In genomic region chr17:58005728-58006562, GRCh38 we compare ENCODE assay signal across 8 cellular contexts. TPM values are rescaled to one million over a fixed set of nuclear protein-coding genes. Genes with fewer than 3 reads are reported as not detected.
DNase-seq lines count a peak whose midpoint lies in the region; ATAC-seq, FAIRE-seq and TF ChIP-seq lines count a peak whose summit lies in the region.

No MANE protein-coding gene starts in this region.

- peak overlapping the region; percentile 88 for H3K4ac ChIP-seq in H1 (replicated peaks; ENCODE audit: insufficient read length, low read depth, low read length)

- H3K27ac Mint-ChIP-seq in CD4-positive, alpha-beta memory T cell: peak overlapping the region; percentile 98 to 100 (median 99)

- H2BK5ac ChIP-seq in H1 (ENCODE audit: low read depth, low read length): peak overlapping the region; percentile 99; the same call in 1 of the 2 replicates

- H4K20me1 ChIP-seq in H1 (replicated peaks in 1 of 2; ENCODE audit: control insufficient read depth in 1 of 2, insufficient read depth in 2 of 2, low read length in 2 of 2) (peaks cover 9 to 11% of the 10 kb centered on the region in 2 experiments), osteoblast (ENCODE audit: insufficient read depth, low read length) (peaks cover 47% of the 10 kb centered on the region)

- H3K4me3 ChIP-seq in CD4-positive, alpha-beta memory T cell (ENCODE audit: low read length in 2 of 2): peak overlapping the region; percentile 96 to 98
- H3K4me3 ChIP-seq in NB4 (ENCODE audit: low read depth, low read length): peak overlapping the region; percentile 90
- peak overlapping the region; percentile 87 to 98 (median 94) for H3K4me3 ChIP-seq in H1 (ENCODE audit: extremely low read depth in 1 of 4, insufficient read depth in 2 of 4, low read depth in 3 of 4, low read length in 4 of 4)
- H3K4me3 ChIP-seq in osteoblast (ENCODE audit: insufficient read depth, low read length): peak overlapping the region; percentile 100

- H3K27me3 Mint-ChIP-seq in CD4-positive, alpha-beta memory T cell: no peaks in the 10 kb centered on the region

- POLR2A ChIA-PET in CD4-positive, alpha-beta memory T cell (lab: Charles Lee; ENCODE audit: partially characterized antibody): interaction anchor here (0.8 to 2.9 kb wide), 16 partner anchors 10 to 406 kb away, joined by 3 to 85 read pairs (median 6); partner anchors contain the start of genes DYNLL2, MRPS23 and VEZF1
- POLR2A ChIA-PET in H1 (lab: Charles Lee; ENCODE audit: partially characterized antibody): interaction anchor here (0.6 to 28.0 kb wide), 27 partner anchors 12 to 164 kb away, joined by 3 to 672 read pairs (median 6); partner anchors contain the start of genes CUEDC1, DYNLL2, MRPS23 and VEZF1

- TF ChIP-seq POLR2A in NB4 (IDR thresholded peaks at IDR 0.05; ENCODE audit: extremely low read depth, insufficient read length) (no peak), H1 (IDR thresholded peaks at IDR 0.05; ENCODE audit: control extremely low read depth in 1 of 2, low read depth in 2 of 2, low read length in 2 of 2) (no peak)

- peaks cover 34 to 63% (median 49%) of the 10 kb centered on the region in 4 donors for H3K4me1 Mint-ChIP-seq in CD4-positive, alpha-beta memory T cell

- peaks cover 11 to 53% of the 10 kb centered on the region in 2 experiments for H3K79me2 ChIP-seq in H1 (ENCODE audit: control insufficient read depth in 1 of 2, insufficient read depth in 2 of 2, low read length in 2 of 2)
- H3K79me2 ChIP-seq in osteoblast (ENCODE audit: insufficient read depth, low read length): peaks cover 56% of the 10 kb centered on the region

- ATAC-seq in GM21529 (IDR thresholded peaks at IDR 0.05; ENCODE audit: unreplicated experiment): no peak
- ATAC-seq in GM21576 (IDR thresholded peaks at IDR 0.05; ENCODE audit: unreplicated experiment): no peak

- H3K4me2 ChIP-seq in H1 (ENCODE audit: insufficient read depth in 1 of 2, low read depth in 2 of 2, low read length in 2 of 2) (peak overlapping the region; percentile 87 to 94), osteoblast (ENCODE audit: insufficient read depth, low read length) (peak overlapping the region; percentile 96)

- no peak for FAIRE-seq in H1 (lab: Jason Lieb, UNC)
- no peak for FAIRE-seq in frontal cortex (lab: Jason Lieb, UNC)

- H3K18ac ChIP-seq in H1 (ENCODE audit: extremely low read depth, low read length): peak overlapping the region; percentile 99

- intact Hi-C loops in CD4-positive, alpha-beta memory T cell (cut with micrococcal nuclease): loop anchor here (5.0 to 10.0 kb wide), 5 partner anchors 149 to 1174 kb away; partner anchors contain the start of genes AKAP1, C17orf67, DGKE and PRR11

- peak overlapping the region; percentile 94 to 100 (median 100) for H3K9ac ChIP-seq in H1 (replicated peaks in 1 of 4; ENCODE audit: extremely low read depth in 1 of 4, low read depth in 3 of 4, low read length in 3 of 4)

- H2BK20ac ChIP-seq in H1 (ENCODE audit: low read length): no peak overlapping the region

- H4K5ac ChIP-seq in H1 (ENCODE audit: insufficient read length, low read depth, low read length): peak overlapping the region; percentile 97

- no peaks in the 10 kb centered on the region; the same call in 1 of the 2 replicates for H3K79me1 ChIP-seq in H1 (ENCODE audit: low read depth, low read length)

- H3K23me2 ChIP-seq in H1 (ENCODE audit: low read depth, low read length): peaks cover 12% of the 10 kb centered on the region

- 9% methylated on average over 35 of the region's 36 CpGs; no CpG with 5 or more reads in 1 of the 2 experiments for WGBS in H1 (ENCODE audit: extremely low coverage in 1 of 2, insufficient coverage in 1 of 2, insufficient read length in 1 of 2, insufficient replicate concordance in 2 of 2, low coverage in 1 of 2, low lambda C conversion rate in 2 of 2, missing lambda C conversion rate in 1 of 2), 2 experiments

- H3K4me1 ChIP-seq in CD4-positive, alpha-beta memory T cell (ENCODE audit: insufficient read depth, low read length): peaks cover 58% of the 10 kb centered on the region
- H3K4me1 ChIP-seq in H1 (replicated peaks in 1 of 4; ENCODE audit: control insufficient read depth in 3 of 4, insufficient read depth in 4 of 4, low read length in 3 of 4) (peaks cover 0 to 11% (median 5%) of the 10 kb centered on the region in 4 experiments; a peak in 4 of 7 replicates), osteoblast (ENCODE audit: insufficient read depth, low read length) (peaks cover 46% of the 10 kb centered on the region)

- no peak overlapping the region for H3K14ac ChIP-seq in H1 (ENCODE audit: insufficient read length)

- TF ChIP-seq RAD21 in H1 (IDR thresholded peaks at IDR 0.05 in 1 of 2, conservative IDR thresholded peaks at IDR 0.05 in 1 of 2; ENCODE audit: low read depth in 2 of 2, low read length in 2 of 2): no peak

- CTCF ChIA-PET in CD4-positive, alpha-beta memory T cell (lab: Charles Lee; ENCODE audit: partially characterized antibody): interaction anchor here (0.8 to 4.4 kb wide), 7 partner anchors 8 to 165 kb away, joined by 3 to 41 read pairs (median 4); partner anchors contain the start of gene VEZF1
- CTCF ChIA-PET in H1 (lab: Charles Lee; ENCODE audit: partially characterized antibody): interaction anchor here (0.6 to 1.7 kb wide), 9 partner anchors 9 to 135 kb away, joined by 3 to 6 read pairs (median 3); no protein-coding TSS in a partner anchor

- H3K27ac ChIP-seq in CD4-positive, alpha-beta memory T cell (ENCODE audit: low read depth, low read length): peak overlapping the region; percentile 97
- H3K27ac ChIP-seq in H1 (ENCODE audit: low read depth, low read length): peak overlapping the region; percentile 100
- H3K27ac ChIP-seq in osteoblast (ENCODE audit: low read depth, low read length): peak overlapping the region; percentile 99

- peak overlapping the region; percentile 98 for H4K91ac ChIP-seq in H1 (replicated peaks; ENCODE audit: insufficient read length, low read length)

- peak overlapping the region; percentile 82; the same call in 1 of the 2 replicates for H2AK5ac ChIP-seq in H1 (ENCODE audit: low read depth, low read length)

- peak overlapping the region; percentile 100; the same call in 1 of the 2 replicates for H4K8ac ChIP-seq in H1 (ENCODE audit: extremely low read depth, insufficient read depth, low read length)

- H3K36me3 Mint-ChIP-seq in CD4-positive, alpha-beta memory T cell: peaks cover 47 to 66% of the 10 kb centered on the region in 2 donors

- no peak for TF ChIP-seq EP300 in H1 (IDR thresholded peaks at IDR 0.05; ENCODE audit: borderline replicate concordance in 1 of 2, low read depth in 2 of 2, low read length in 2 of 2)

- H3K36me3 ChIP-seq in CD4-positive, alpha-beta memory T cell (ENCODE audit: insufficient read depth, low read length): peaks cover 39% of the 10 kb centered on the region
- peaks cover 13 to 49% (median 32%) of the 10 kb centered on the region in 4 experiments for H3K36me3 ChIP-seq in H1 (ENCODE audit: control insufficient read depth in 2 of 4, insufficient read depth in 4 of 4, low read length in 3 of 4)
- H3K36me3 ChIP-seq in osteoblast (ENCODE audit: insufficient read depth, low read length): peaks cover 50% of the 10 kb centered on the region

- H3K9me3 ChIP-seq in CD4-positive, alpha-beta memory T cell (ENCODE audit: control insufficient read depth in 1 of 2, low read length in 2 of 2): no peaks in the 10 kb centered on the region
- no peaks in the 10 kb centered on the region for H3K9me3 ChIP-seq in H1 (ENCODE audit: insufficient read depth in 2 of 2, low read depth in 1 of 2, low read length in 1 of 2)
- no peaks in the 10 kb centered on the region for H3K9me3 ChIP-seq in osteoblast (ENCODE audit: low read depth, low read length)

- TF ChIP-seq CTCF in NB4 (IDR thresholded peaks at IDR 0.05; ENCODE audit: low read depth, low read length): no peak
- TF ChIP-seq CTCF in H1 (IDR thresholded peaks at IDR 0.05; ENCODE audit: control extremely low read depth in 1 of 3, insufficient read depth in 1 of 3, low read depth in 1 of 3, low read length in 3 of 3): no peak
- TF ChIP-seq CTCF in osteoblast (IDR thresholded peaks at IDR 0.05; ENCODE audit: extremely low read depth, low read depth, low read length): no peak

- peak overlapping the region; percentile 84; the same call in 1 of the 2 replicates for H2BK12ac ChIP-seq in H1 (ENCODE audit: low read depth, low read length)

- no peak overlapping the region for H2BK120ac ChIP-seq in H1 (replicated peaks; ENCODE audit: low read depth, low read length)

- H3K27me3 ChIP-seq in CD4-positive, alpha-beta memory T cell (ENCODE audit: insufficient read depth, low read length): no peaks in the 10 kb centered on the region
- H3K27me3 ChIP-seq in H1 (replicated peaks in 1 of 4; ENCODE audit: control insufficient read depth in 3 of 4, extremely low read depth in 1 of 4, insufficient read depth in 3 of 4, low read length in 3 of 4) (no peaks in the 10 kb centered on the region), osteoblast (ENCODE audit: insufficient read depth, low read length) (no peaks in the 10 kb centered on the region)

- H2AFZ ChIP-seq in H1 (ENCODE audit: low read length) (no peak overlapping the region), osteoblast (ENCODE audit: low read length) (peak overlapping the region; percentile 98)

- peak in 2 of 5 donors; percentile 46 to 50 for DNase-seq in CD4-positive, alpha-beta memory T cell
- DNase-seq in NB4 (ENCODE audit: low read depth) (no peak), H1 (ENCODE audit: low read depth in 1 of 2, low spot score in 2 of 2) (no peak), osteoblast (ENCODE audit: insufficient read length, low spot score, missing footprints) (no peak), NCI-H2171 treated with DMSO at 0.1 percent for 48 hours (lab: John Stamatoyannopoulos, UW) (no peak), frontal cortex (ENCODE audit: low spot score in 2 of 2) (no peak)

- peak overlapping the region; percentile 96 to 100 (median 100) for H3K4me3 Mint-ChIP-seq in CD4-positive, alpha-beta memory T cell

- no peak overlapping the region for H2BK15ac ChIP-seq in H1 (ENCODE audit: low read length)

- peak overlapping the region; percentile 96 for H3K56ac ChIP-seq in H1 (replicated peaks; ENCODE audit: insufficient read length, low read depth, low read length)

- no peak overlapping the region for H3K23ac ChIP-seq in H1 (ENCODE audit: insufficient read length)

- peaks cover 0 to 4% (median 0%) of the 10 kb centered on the region in 8 donors for H3K9me3 Mint-ChIP-seq in CD4-positive, alpha-beta memory T cell

RNA-seq across cellular contexts. Expression of gene SRSF1, which starts 1.1 kb away (rescaled TPM):
- 100 to 1,000 TPM; 242 to 257 TPM for total RNA-seq in CD4-positive, alpha-beta memory T cell
- polyA plus RNA-seq in CD4-positive, alpha-beta memory T cell: 10 to 100 TPM; 32.4 to 59.3 TPM
- 429 and 433 TPM in 2 replicates for total RNA-seq in H1 (2021; fragmentation: NEBNext Ultra II Directional; extraction: Animal tissue kit (Norgen Biotek cat#: 25700))
- polyA plus RNA-seq in H1 (2011; rRNA removed): 149 and 300 TPM in 2 replicates
- 280 TPM for polyA plus RNA-seq in H1 (2011; cell fraction: cytosol; rRNA removed)
- 773 TPM for polyA plus RNA-seq in H1 (2011; cell fraction: nucleus; rRNA removed)
- 330 to 434 TPM (median 366 TPM) in 4 replicates for polyA plus RNA-seq in H1 (2012, experiment 1 of 2)
- 60.0 TPM for polyA plus RNA-seq in H1 (2012, experiment 2 of 2)
- polyA plus RNA-seq in H1 (2013, experiment 1 of 2): 237 TPM
- 241 TPM for polyA plus RNA-seq in H1 (2013, experiment 2 of 2)
- polyA minus RNA-seq in H1 (2011; rRNA and poly(A)+ RNA removed): 349 and 397 TPM in 2 replicates
- polyA minus RNA-seq in H1 (2011; cell fraction: cytosol; rRNA and poly(A)+ RNA removed): 389 TPM
- 594 TPM for polyA minus RNA-seq in H1 (2011; cell fraction: nucleus; rRNA and poly(A)+ RNA removed)
- 214 and 247 TPM in 2 replicates for total RNA-seq in osteoblast
- 373 TPM for total RNA-seq in frontal cortex

RNA-seq across cellular contexts. Expression of gene VEZF1, which starts 17.9 kb away (rescaled TPM):
- 10 to 100 TPM; 76.0 to 76.6 TPM for total RNA-seq in CD4-positive, alpha-beta memory T cell
- polyA plus RNA-seq in CD4-positive, alpha-beta memory T cell: 10 to 100 TPM; 30.6 to 50.2 TPM
- total RNA-seq in H1 (2021; fragmentation: NEBNext Ultra II Directional; extraction: Animal tissue kit (Norgen Biotek cat#: 25700)): 56.7 and 61.9 TPM in 2 replicates
- 21.5 and 28.9 TPM in 2 replicates for polyA plus RNA-seq in H1 (2011; rRNA removed)
- 25.3 TPM for polyA plus RNA-seq in H1 (2011; cell fraction: cytosol; rRNA removed)
- 29.8 TPM for polyA plus RNA-seq in H1 (2011; cell fraction: nucleus; rRNA removed)
- polyA plus RNA-seq in H1 (2012, experiment 1 of 2): 33.3 to 43.5 TPM (median 39.8 TPM) in 4 replicates
- 5.7 TPM for polyA plus RNA-seq in H1 (2012, experiment 2 of 2)
- 39.2 TPM for polyA plus RNA-seq in H1 (2013, experiment 1 of 2)
- 38.4 TPM for polyA plus RNA-seq in H1 (2013, experiment 2 of 2)
- 81.4 and 108 TPM in 2 replicates for polyA minus RNA-seq in H1 (2011; rRNA and poly(A)+ RNA removed)
- 35.6 TPM for polyA minus RNA-seq in H1 (2011; cell fraction: cytosol; rRNA and poly(A)+ RNA removed)
- polyA minus RNA-seq in H1 (2011; cell fraction: nucleus; rRNA and poly(A)+ RNA removed): 51.1 TPM
- total RNA-seq in osteoblast (51.9 and 58.6 TPM in 2 replicates), frontal cortex (59.5 TPM)

RNA-seq across cellular contexts. Expression of gene CUEDC1, which starts 50.7 kb away (rescaled TPM):
- total RNA-seq in CD4-positive, alpha-beta memory T cell: under 1 TPM; 0.61 to 0.90 TPM
- not detected for polyA plus RNA-seq in CD4-positive, alpha-beta memory T cell
- 7.8 and 10.7 TPM in 2 replicates for total RNA-seq in H1 (2021; fragmentation: NEBNext Ultra II Directional; extraction: Animal tissue kit (Norgen Biotek cat#: 25700))
- 4.0 and 6.7 TPM in 2 replicates for polyA plus RNA-seq in H1 (2011; rRNA removed)
- 5.2 TPM for polyA plus RNA-seq in H1 (2011; cell fraction: cytosol; rRNA removed)
- polyA plus RNA-seq in H1 (2011; cell fraction: nucleus; rRNA removed): 12.0 TPM
- 3.4 to 9.6 TPM (median 7.3 TPM) in 4 replicates for polyA plus RNA-seq in H1 (2012, experiment 1 of 2)
- polyA plus RNA-seq in H1 (2012, experiment 2 of 2): 4.9 TPM
- polyA plus RNA-seq in H1 (2013, experiment 1 of 2): 5.8 TPM
- 5.8 TPM for polyA plus RNA-seq in H1 (2013, experiment 2 of 2)
- polyA minus RNA-seq in H1 (2011; rRNA and poly(A)+ RNA removed): 4.1 and 5.1 TPM in 2 replicates
- 2.2 TPM for polyA minus RNA-seq in H1 (2011; cell fraction: cytosol; rRNA and poly(A)+ RNA removed)
- 4.1 TPM for polyA minus RNA-seq in H1 (2011; cell fraction: nucleus; rRNA and poly(A)+ RNA removed)
- total RNA-seq in osteoblast (21.0 and 22.4 TPM in 2 replicates), frontal cortex (6.5 TPM)
